Comparison of ENCODE assay signal across 8 cellular contexts in the genomic region with DNA sequence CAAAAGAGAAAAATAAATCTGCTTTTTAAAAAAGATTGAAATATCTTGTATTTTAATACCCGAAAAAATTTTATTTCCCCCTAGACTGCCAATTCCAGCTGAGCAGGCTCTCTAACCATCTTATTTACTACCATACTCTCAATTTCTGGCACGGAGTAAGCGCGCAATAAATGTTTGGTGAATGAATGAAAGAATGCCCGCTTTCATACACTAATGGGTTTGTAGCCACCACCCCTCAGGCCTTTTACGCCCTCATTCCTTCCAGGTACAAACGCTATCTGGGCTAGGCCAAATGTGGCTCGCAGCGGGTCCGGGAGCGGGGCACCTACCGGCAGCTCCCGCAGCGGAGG. TPM values are rescaled to one million over a fixed set of nuclear protein-coding genes. Genes with fewer than 3 reads are reported as not detected.
DNase-seq lines count a peak whose midpoint lies in the region; ATAC-seq and TF ChIP-seq lines count a peak whose summit lies in the region.

No MANE protein-coding gene starts in this region.

- H3K9me3 Mint-ChIP-seq in activated T-helper 2 cell treated with anti-CD3 and anti-CD28 coated beads, Interferon-gamma antibody, Interleukin-2, Interleukin-4, amounts not matched to agents 10 μg/mL and 5 μg/mL and 100 μg/mL, durations not matched to agents 14 hours and 24 hours and 36 hours = no peaks in the 10 kb centered on the region

- H3K27ac Mint-ChIP-seq in activated T-helper 2 cell treated with anti-CD3 and anti-CD28 coated beads, Interferon-gamma antibody, Interleukin-2, Interleukin-4, amounts not matched to agents 10 μg/mL and 5 μg/mL and 100 μg/mL, durations not matched to agents 14 hours and 24 hours and 36 hours = no peak overlapping the region

- peaks cover 11% of the 10 kb centered on the region for H3K4me1 Mint-ChIP-seq in activated T-helper 2 cell treated with anti-CD3 and anti-CD28 coated beads, Interferon-gamma antibody, Interleukin-2, Interleukin-4, amounts not matched to agents 10 μg/mL and 5 μg/mL and 100 μg/mL, durations not matched to agents 14 hours and 24 hours and 36 hours (ENCODE audit: low read depth)

- no peaks in the 10 kb centered on the region for H3K9me3 ChIP-seq in tibial artery

- H3K4me3 ChIP-seq in tibial artery = peak overlapping the region; percentile 89 to 94

- H3K4me1 ChIP-seq in tibial artery = peaks cover 0 to 25% (median 18%) of the 10 kb centered on the region in 4 donors

- TF ChIP-seq CTCF in 22Rv1 (IDR thresholded peaks at IDR 0.05) (no peak), tibial artery (IDR thresholded peaks at IDR 0.05) (no peak)

- no peaks in the 10 kb centered on the region for H3K27me3 Mint-ChIP-seq in activated T-helper 2 cell treated with anti-CD3 and anti-CD28 coated beads, Interferon-gamma antibody, Interleukin-2, Interleukin-4, amounts not matched to agents 10 μg/mL and 5 μg/mL and 100 μg/mL, durations not matched to agents 14 hours and 24 hours and 36 hours (ENCODE audit: low read depth)

- intact Hi-C loops in activated T-helper 2 cell treated with anti-CD3 and anti-CD28 coated beads, Interferon-gamma antibody, Interleukin-2, Interleukin-4, amounts not matched to agents 10 μg/mL and 5 μg/mL and 100 μg/mL, durations not matched to agents 14 hours and 24 hours and 36 hours (cut with micrococcal nuclease) = no loop called here
- intact Hi-C loops in tibial artery (cut with DNase I; ENCODE audit: low total_unique reads) = no loop called here

- H3K27me3 ChIP-seq in tibial artery = no peaks in the 10 kb centered on the region

- DNase-seq in activated T-helper 2 cell treated with anti-CD3 and anti-CD28 coated beads, Interferon-gamma antibody, Interleukin-2, Interleukin-4, amounts not matched to agents 10 μg/mL and 5 μg/mL and 100 μg/mL, durations not matched to agents 14 hours and 24 hours and 36 hours (ENCODE audit: low spot score) = no peak
- DNase-seq in left kidney (ENCODE audit: low read depth, low spot score) (peak; percentile 60), tibial artery (no peak), MV-4-11 (lab: John Stamatoyannopoulos, UW) (no peak)

- H3K27ac ChIP-seq in 22Rv1 (peak overlapping the region; percentile 61), tibial artery (peak overlapping the region; percentile 67 to 71)

- H3K4me3 Mint-ChIP-seq in activated T-helper 2 cell treated with anti-CD3 and anti-CD28 coated beads, Interferon-gamma antibody, Interleukin-2, Interleukin-4, amounts not matched to agents 10 μg/mL and 5 μg/mL and 100 μg/mL, durations not matched to agents 14 hours and 24 hours and 36 hours (ENCODE audit: low read depth) = peak overlapping the region; percentile 68

- ATAC-seq in GM21447 (IDR thresholded peaks at IDR 0.05; ENCODE audit: unreplicated experiment) = peak; percentile 9
- ATAC-seq in HG02852 (IDR thresholded peaks at IDR 0.05; ENCODE audit: unreplicated experiment) = no peak
- ATAC-seq in HG03469 (IDR thresholded peaks at IDR 0.05; ENCODE audit: unreplicated experiment) = no peak

- peaks cover 10% of the 10 kb centered on the region for H3K36me3 Mint-ChIP-seq in activated T-helper 2 cell treated with anti-CD3 and anti-CD28 coated beads, Interferon-gamma antibody, Interleukin-2, Interleukin-4, amounts not matched to agents 10 μg/mL and 5 μg/mL and 100 μg/mL, durations not matched to agents 14 hours and 24 hours and 36 hours (ENCODE audit: low read depth)

- H3K36me3 ChIP-seq in tibial artery = peaks cover 0 to 26% (median 6%) of the 10 kb centered on the region in 3 donors

RNA-seq across cellular contexts. Expression of a gene that starts 0.6 kb away (rescaled TPM):
- 22.3 and 26.6 TPM in 2 replicates for total RNA-seq in activated T-helper 2 cell treated with anti-CD3 and anti-CD28 coated beads, Interferon-gamma antibody, Interleukin-2, Interleukin-4, amounts not matched to agents 10 μg/mL and 5 μg/mL and 100 μg/mL, durations not matched to agents 14 hours and 24 hours and 36 hours

RNA-seq across cellular contexts. Expression of a gene that starts 10.4 kb away (rescaled TPM):
- total RNA-seq in activated T-helper 2 cell treated with anti-CD3 and anti-CD28 coated beads, Interferon-gamma antibody, Interleukin-2, Interleukin-4, amounts not matched to agents 10 μg/mL and 5 μg/mL and 100 μg/mL, durations not matched to agents 14 hours and 24 hours and 36 hours = 215 and 220 TPM in 2 replicates

RNA-seq across cellular contexts. Expression of a gene that starts 17.6 kb away (rescaled TPM):
- not detected in 2 replicates for total RNA-seq in activated T-helper 2 cell treated with anti-CD3 and anti-CD28 coated beads, Interferon-gamma antibody, Interleukin-2, Interleukin-4, amounts not matched to agents 10 μg/mL and 5 μg/mL and 100 μg/mL, durations not matched to agents 14 hours and 24 hours and 36 hours

RNA-seq across cellular contexts. Expression of a gene that starts 20.2 kb away (rescaled TPM):
- total RNA-seq in activated T-helper 2 cell treated with anti-CD3 and anti-CD28 coated beads, Interferon-gamma antibody, Interleukin-2, Interleukin-4, amounts not matched to agents 10 μg/mL and 5 μg/mL and 100 μg/mL, durations not matched to agents 14 hours and 24 hours and 36 hours = 0.28 and 0.46 TPM in 2 replicates
